ENCODE assay signal across 1 cellular context in genomic region chr5:60718186-60718892, GRCh38.
TF ChIP-seq lines count a peak whose summit lies in the region.

No MANE protein-coding gene starts in this region.

TF ChIP-seq in HEK293, 187 proteins besides CTCF, POLR2A, EP300 and RAD21 (continued from another document):
- no peak for TF ChIP-seq INSM2 (tag by site-specific recombination; IDR thresholded peaks at IDR 0.05)
- TF ChIP-seq GLI4 (tag by site-specific recombination; IDR thresholded peaks at IDR 0.05), result no peak
- TF ChIP-seq ZNF404 (tag by site-specific recombination; IDR thresholded peaks at IDR 0.05), result no peak
- TF ChIP-seq ZNF510 (tag by site-specific recombination; IDR thresholded peaks at IDR 0.05; ENCODE audit: insufficient replicate concordance), result peak; percentile 80
- no peak for TF ChIP-seq ZNF571 (tag by site-specific recombination; IDR thresholded peaks at IDR 0.05)
- no peak for TF ChIP-seq ZNF610 (tag by site-specific recombination; IDR thresholded peaks at IDR 0.05; ENCODE audit: borderline replicate concordance)
- TF ChIP-seq ZNF48 (tag by site-specific recombination; IDR thresholded peaks at IDR 0.05), result no peak
- TF ChIP-seq ZSCAN30 (tag by site-specific recombination; IDR thresholded peaks at IDR 0.05), result no peak
- TF ChIP-seq YY2 (tag by site-specific recombination; IDR thresholded peaks at IDR 0.05), result no peak
